ENCODE assay signal across 21 cellular contexts in the genomic region with DNA sequence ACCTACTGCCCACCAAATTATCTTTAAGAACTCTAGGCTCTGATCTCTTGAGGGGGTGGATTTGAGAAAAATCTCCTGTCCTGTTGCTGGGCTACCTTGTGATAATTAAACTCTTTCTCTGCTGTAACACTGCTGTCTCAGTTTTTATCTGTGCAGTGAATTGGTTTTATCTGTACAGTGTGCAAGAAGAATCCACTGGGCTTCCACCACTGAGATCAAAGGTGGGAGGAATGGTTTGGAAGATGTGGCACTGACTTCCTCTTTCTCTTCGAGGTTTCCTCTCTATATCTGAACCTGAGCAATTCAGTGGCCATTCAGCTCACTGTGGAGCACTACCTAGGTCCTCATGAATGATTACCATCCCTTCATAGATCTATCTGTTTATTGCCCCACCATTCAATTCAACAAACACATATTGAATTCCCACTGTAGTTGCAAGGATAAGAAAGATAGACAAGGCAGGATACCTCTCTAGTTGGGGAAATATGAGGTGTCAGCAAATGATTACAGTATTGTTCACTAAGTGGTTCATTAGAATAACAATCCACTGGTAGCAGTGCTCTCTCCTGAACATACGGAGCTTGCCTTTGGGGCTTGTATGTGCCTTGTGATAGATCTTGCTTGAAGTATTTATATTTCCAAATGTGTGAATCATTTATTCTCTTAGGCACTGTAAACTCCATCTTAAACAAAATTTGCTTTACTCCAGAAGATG.
DNase-seq lines count a peak whose midpoint lies in the region; TF ChIP-seq lines count a peak whose summit lies in the region.
"Had no signal": no experiment of that assay in that cellular context is flagged by ENCODE, and none has a peak within 500 bp of the region (broad histone marks: within the 10 kb centered on the region; RNA-seq: fewer than 3 reads in every experiment).

No MANE protein-coding gene starts in this region.

- no peak for TF ChIP-seq POLR2A in NB4 (IDR thresholded peaks at IDR 0.05; ENCODE audit: extremely low read depth, insufficient read length)

- no peak overlapping the region for H3K4me3 Mint-ChIP-seq in activated CD4-positive, alpha-beta T cell treated with anti-CD3 and anti-CD28 coated beads, Interleukin-2, amount 10 ng/mL, durations not matched to agents 24 days and 14 days
- H3K4me3 Mint-ChIP-seq: activated B cell treated with CpG ODN at 0.5 μM for 24 hours; activated CD4-positive, alpha-beta memory T cell treated with anti-CD3 and anti-CD28 coated beads, Interleukin-2, amount 10 ng/mL, durations not matched to agents 7 days and 5 days; activated naive CD8-positive, alpha-beta T cell treated with anti-CD3 and anti-CD28 coated beads, Interleukin-2, amount 10 ng/mL, durations not matched to agents 7 days and 5 days; T-helper 17 cell had no signal

- 81% methylated on average over 2 of the region's 2 CpGs for WGBS in mammary epithelial cell (ENCODE audit: low coverage, missing lambda C conversion rate)
- WGBS in smooth muscle cell (ENCODE audit: low lambda C conversion rate), result 61% methylated on average over 2 of the region's 2 CpGs

- TF ChIP-seq CTCF in NB4 (IDR thresholded peaks at IDR 0.05; ENCODE audit: low read depth, low read length), result no peak
- TF ChIP-seq CTCF in mammary epithelial cell (conservative IDR thresholded peaks at IDR 0.05 in 1 of 2, IDR thresholded peaks at IDR 0.05 in 1 of 2; ENCODE audit: extremely low read depth in 1 of 2, insufficient read depth in 1 of 2, low read depth in 1 of 2, low read length in 2 of 2), result no peak
- TF ChIP-seq CTCF in smooth muscle cell (IDR thresholded peaks at IDR 0.05; ENCODE audit: borderline replicate concordance, insufficient read depth, poor library complexity, severe bottlenecking), result no peak

- H3K27ac ChIP-seq in mammary epithelial cell (ENCODE audit: insufficient read depth, low read depth, low read length) (peak overlapping the region; percentile 42), smooth muscle cell (ENCODE audit: low read depth) (peak overlapping the region; percentile 53)
- H3K27ac ChIP-seq: colonic mucosa, PC-9, SJCRH30, spleen, stomach, transverse colon had no signal

- H3K4me2 ChIP-seq in mammary epithelial cell (ENCODE audit: insufficient read depth, low read depth, low read length), result peak overlapping the region; percentile 25
- no peak overlapping the region for H3K4me2 ChIP-seq in smooth muscle cell

- H3K4me3 ChIP-seq in NB4 (ENCODE audit: low read depth, low read length) (no peak overlapping the region), mammary epithelial cell (replicated peaks in 1 of 3; ENCODE audit: insufficient read depth in 1 of 3, low read depth in 2 of 3, low read length in 3 of 3) (no peak overlapping the region), smooth muscle cell (no peak overlapping the region)
- H3K4me3 ChIP-seq: colonic mucosa, PC-9, SJCRH30, spleen, stomach, transverse colon had no signal

- in situ Hi-C loops in mammary epithelial cell (cut with MboI; ENCODE audit: low sequenced_read_pairs in 2 of 2), result no loop called here

- H3K27ac Mint-ChIP-seq in activated CD4-positive, alpha-beta T cell treated with anti-CD3 and anti-CD28 coated beads, Interleukin-2, amount 10 ng/mL, durations not matched to agents 24 days and 14 days, result peak overlapping the region; percentile 46
- H3K27ac Mint-ChIP-seq: activated B cell treated with CpG ODN at 0.5 μM for 24 hours; activated CD4-positive, alpha-beta memory T cell treated with anti-CD3 and anti-CD28 coated beads, Interleukin-2, amount 10 ng/mL, durations not matched to agents 7 days and 5 days; activated naive CD8-positive, alpha-beta T cell treated with anti-CD3 and anti-CD28 coated beads, Interleukin-2, amount 10 ng/mL, durations not matched to agents 7 days and 5 days; T-helper 17 cell had no signal

- H3K4me1 Mint-ChIP-seq in activated CD4-positive, alpha-beta T cell treated with anti-CD3 and anti-CD28 coated beads, Interleukin-2, amount 10 ng/mL, durations not matched to agents 24 days and 14 days, result peaks cover 12% of the 10 kb centered on the region
- H3K4me1 Mint-ChIP-seq: T-helper 17 cell had no signal

- CTCF ChIA-PET in mammary epithelial cell (lab: Charles Lee; ENCODE audit: low non-redundant PET), result no interaction called here

- no peaks in the 10 kb centered on the region for H3K27me3 ChIP-seq in mammary epithelial cell (ENCODE audit: insufficient read depth, low read length)
- no peaks in the 10 kb centered on the region for H3K27me3 ChIP-seq in smooth muscle cell (ENCODE audit: low read depth)
- H3K27me3 ChIP-seq: brain microvascular endothelial cell, colonic mucosa, SJCRH30, spleen, stomach, transverse colon had no signal

- no peaks in the 10 kb centered on the region for H3K36me3 ChIP-seq in mammary epithelial cell (ENCODE audit: insufficient read depth, low read length)
- no peaks in the 10 kb centered on the region for H3K36me3 ChIP-seq in smooth muscle cell (ENCODE audit: low read depth)
- H3K36me3 ChIP-seq: brain microvascular endothelial cell, colonic mucosa, SJCRH30, spleen, stomach, transverse colon had no signal

- dilution Hi-C loops in mammary epithelial cell (cut with HindIII; ENCODE audit: low sequenced_read_pairs), result no loop called here

- H3K9me3 Mint-ChIP-seq in activated CD4-positive, alpha-beta T cell treated with anti-CD3 and anti-CD28 coated beads, Interleukin-2, amount 10 ng/mL, durations not matched to agents 24 days and 14 days, result peaks cover 6% of the 10 kb centered on the region
- H3K9me3 Mint-ChIP-seq: activated B cell treated with CpG ODN at 0.5 μM for 24 hours had no signal

- no peaks in the 10 kb centered on the region for H4K20me1 ChIP-seq in mammary epithelial cell (ENCODE audit: insufficient read depth, low read length)
- no peaks in the 10 kb centered on the region for H4K20me1 ChIP-seq in smooth muscle cell (ENCODE audit: low read depth)

- DNase-seq in activated CD4-positive, alpha-beta T cell treated with anti-CD3 and anti-CD28 coated beads, Interleukin-2, amount 10 ng/mL, durations not matched to agents 24 days and 14 days, result no peak
- no peak for DNase-seq in activated CD4-positive, alpha-beta T cell treated with anti-CD3 and anti-CD28 coated beads for 48 hours
- DNase-seq in NB4 (ENCODE audit: low read depth) (peak; percentile 3), mammary epithelial cell (peak; percentile 10), smooth muscle cell (lab: John Stamatoyannopoulos, UW; ENCODE audit: unreplicated experiment) (no peak), D341Med (ENCODE audit: low spot score) (no peak), COLO829 (ENCODE audit: low spot score) (no peak), NCI-H1092 (lab: John Stamatoyannopoulos, UW) (no peak)
- DNase-seq: activated B cell treated with CpG ODN at 0.5 μM for 24 hours; activated CD4-positive, alpha-beta memory T cell treated with anti-CD3 and anti-CD28 coated beads, Interleukin-2, amount 10 ng/mL, durations not matched to agents 7 days and 5 days; activated naive CD8-positive, alpha-beta T cell treated with anti-CD3 and anti-CD28 coated beads, Interleukin-2, amount 10 ng/mL, durations not matched to agents 7 days and 5 days; colonic mucosa; glutamatergic neuron; NCI-H2029; spleen; stomach; T-helper 17 cell; transverse colon had no signal

- no TSS peak for BruUV-seq in mammary epithelial cell (replicated peaks; lab: Mats Ljungman, UMichigan)

- H3K27me3 Mint-ChIP-seq in activated CD4-positive, alpha-beta T cell treated with anti-CD3 and anti-CD28 coated beads, Interleukin-2, amount 10 ng/mL, durations not matched to agents 24 days and 14 days, result no peaks in the 10 kb centered on the region
- H3K27me3 Mint-ChIP-seq: activated B cell treated with CpG ODN at 0.5 μM for 24 hours; activated CD4-positive, alpha-beta memory T cell treated with anti-CD3 and anti-CD28 coated beads, Interleukin-2, amount 10 ng/mL, durations not matched to agents 7 days and 5 days; activated naive CD8-positive, alpha-beta T cell treated with anti-CD3 and anti-CD28 coated beads, Interleukin-2, amount 10 ng/mL, durations not matched to agents 7 days and 5 days; T-helper 17 cell had no signal

- no peak overlapping the region for H3K9ac ChIP-seq in mammary epithelial cell (ENCODE audit: insufficient read depth, low read length)
- H3K9ac ChIP-seq in smooth muscle cell (ENCODE audit: low read depth), result no peak overlapping the region

- H2AFZ ChIP-seq in mammary epithelial cell (ENCODE audit: low read depth, low read length), result peak overlapping the region; percentile 49
- no peak overlapping the region for H2AFZ ChIP-seq in smooth muscle cell (ENCODE audit: low read depth)
- H2AFZ ChIP-seq: PC-9 had no signal

- no peaks in the 10 kb centered on the region for H3F3A ChIP-seq in smooth muscle cell (ENCODE audit: low read depth)

- H3K79me2 ChIP-seq in mammary epithelial cell (ENCODE audit: insufficient read depth, low read length) (no peaks in the 10 kb centered on the region), smooth muscle cell (ENCODE audit: low read depth) (no peaks in the 10 kb centered on the region)

- peaks cover 28% of the 10 kb centered on the region for H3K36me3 Mint-ChIP-seq in activated CD4-positive, alpha-beta T cell treated with anti-CD3 and anti-CD28 coated beads, Interleukin-2, amount 10 ng/mL, durations not matched to agents 24 days and 14 days (ENCODE audit: low read depth)

- H3K4me1 ChIP-seq in mammary epithelial cell (ENCODE audit: insufficient read depth, low read length) (peaks cover 17% of the 10 kb centered on the region), smooth muscle cell (ENCODE audit: low read depth) (peaks cover 3% of the 10 kb centered on the region)
- H3K4me1 ChIP-seq: colonic mucosa, SJCRH30, spleen, stomach, transverse colon had no signal

- intact Hi-C loops in activated CD4-positive, alpha-beta T cell treated with anti-CD3 and anti-CD28 coated beads, Interleukin-2, amount 10 ng/mL, durations not matched to agents 24 days and 14 days (cut with micrococcal nuclease), result loop anchor here (10.0 kb wide), 1 partner anchor 134 kb away; no protein-coding TSS in a partner anchor
- intact Hi-C loops in mammary epithelial cell (cut with micrococcal nuclease), result no loop called here

- H3K9me3 ChIP-seq in mammary epithelial cell (replicated peaks; ENCODE audit: insufficient read depth, low read length) (no peaks in the 10 kb centered on the region), smooth muscle cell (replicated peaks; ENCODE audit: low read depth) (no peaks in the 10 kb centered on the region)
- H3K9me3 ChIP-seq: colonic mucosa, SJCRH30, transverse colon had no signal

Comparison
In these comparisons a context has a peak if more than half of its experiments do, and no peak if none do; other contexts are left out.
1. DNase-seq: peak in NB4 (single experiment) and mammary epithelial cell (single experiment); none in activated CD4-positive, alpha-beta T cell treated with anti-CD3 and anti-CD28 coated beads, Interleukin-2, amount 10 ng/mL, durations not matched to agents 24 days and 14 days (single experiment), activated CD4-positive, alpha-beta T cell treated with anti-CD3 and anti-CD28 coated beads for 48 hours (single experiment), smooth muscle cell (single experiment), D341Med (single experiment), COLO829 (single experiment) and NCI-H1092 (single experiment).